ENCODE assay signal across 17 cellular contexts in the genomic region with DNA sequence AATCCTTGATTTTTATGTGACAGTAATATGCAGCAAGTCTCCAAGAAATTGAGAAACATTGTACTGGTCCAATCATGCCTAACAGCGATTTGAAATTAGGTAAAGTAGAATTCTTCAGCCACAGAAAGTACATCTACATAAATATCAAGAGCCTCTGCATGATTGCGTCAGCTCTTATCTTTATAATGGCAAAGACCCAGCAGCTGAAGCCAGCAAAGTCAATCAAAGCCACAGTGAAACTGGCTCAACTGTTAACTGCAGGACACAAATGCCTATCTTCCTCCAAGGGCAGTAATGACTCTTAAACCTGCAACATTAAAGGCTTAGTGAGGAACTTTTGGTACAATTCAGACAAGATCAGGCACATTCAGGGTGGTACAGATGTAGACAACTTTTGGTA.
DNase-seq lines count a peak whose midpoint lies in the region; ATAC-seq and TF ChIP-seq lines count a peak whose summit lies in the region.
"Had no signal": no experiment of that assay in that cellular context is flagged by ENCODE, and none has a peak within 500 bp of the region (broad histone marks: within the 10 kb centered on the region; RNA-seq: fewer than 3 reads in every experiment).

No MANE protein-coding gene starts in this region.

- H2AFZ ChIP-seq in fibroblast of lung (ENCODE audit: low read length) = no peak overlapping the region

- H3K4me2 ChIP-seq in fibroblast of lung (ENCODE audit: extremely low read depth, insufficient read depth, low read length) (no peak overlapping the region), mesendoderm (ENCODE audit: low read length) (no peak overlapping the region)
- H3K4me2 ChIP-seq: BLaER1 had no signal

- H3K9ac ChIP-seq in HUES48 (ENCODE audit: low read depth, low read length) (0 out of 2 replicates have a peak overlapping the region, but pooled peaks have one; percentile 12), fibroblast of lung (ENCODE audit: insufficient read depth, low read length) (no peak overlapping the region), mesendoderm (ENCODE audit: low read length) (no peak overlapping the region)
- H3K9ac ChIP-seq: BLaER1 had no signal

- H3K4me1 ChIP-seq in HUES48 (ENCODE audit: control insufficient read depth, insufficient read depth, low read length) = peaks cover 12% of the 10 kb centered on the region
- no peaks in the 10 kb centered on the region for H3K4me1 ChIP-seq in fibroblast of lung (ENCODE audit: control insufficient read depth, extremely low read depth, insufficient read depth, low read length)
- H3K4me1 ChIP-seq in mesendoderm (ENCODE audit: control insufficient read depth, low read depth, low read length) = no peaks in the 10 kb centered on the region
- H3K4me1 ChIP-seq: BLaER1, upper lobe of right lung had no signal

- H4K5ac ChIP-seq in mesendoderm (ENCODE audit: low read length) = no peak overlapping the region

- H2AK5ac ChIP-seq in mesendoderm (ENCODE audit: low read length) = no peak overlapping the region

- no peak overlapping the region for H2BK120ac ChIP-seq in mesendoderm (ENCODE audit: low read depth, low read length)

- H3K56ac ChIP-seq in mesendoderm (ENCODE audit: low read length) = no peak overlapping the region

- H3K18ac ChIP-seq in mesendoderm (ENCODE audit: low read length) = no peak overlapping the region

- H3K79me2 ChIP-seq in fibroblast of lung (ENCODE audit: control insufficient read depth, insufficient read depth, low read length) (no peaks in the 10 kb centered on the region), mesendoderm (ENCODE audit: control insufficient read depth, insufficient read depth, low read length) (no peaks in the 10 kb centered on the region)

- H2BK15ac ChIP-seq in mesendoderm (replicated peaks; ENCODE audit: low read depth) = no peak overlapping the region

- DNase-seq in LNCaP clone FGC (ENCODE audit: low read depth) = peak; percentile 75
- DNase-seq in fibroblast of lung (ENCODE audit: low read depth in 2 of 2) = peak; percentile 13 to 58
- DNase-seq in mesendoderm = peak; percentile 63
- DNase-seq in mesenteric fat pad (ENCODE audit: low spot score) = no peak
- DNase-seq: activated naive CD4-positive, alpha-beta T cell treated with Interleukin-2 at 50 U/mL for 16 hours; central memory CD4-positive, alpha-beta T cell; DMS79; MG63; natural killer cell; right cardiac atrium; upper lobe of right lung had no signal

- ATAC-seq in HG02970 (IDR thresholded peaks at IDR 0.05; ENCODE audit: low FRiP score, unreplicated experiment) (no peak), GM19035 (IDR thresholded peaks at IDR 0.05; ENCODE audit: unreplicated experiment) (no peak), GM18502 (IDR thresholded peaks at IDR 0.05; ENCODE audit: poor library complexity, unreplicated experiment) (no peak)
- ATAC-seq: natural killer cell; stimulated activated effector memory CD8-positive, alpha-beta T cell treated with anti-CD3 and anti-CD28 coated beads, Interleukin-12 subunit alpha, Interleukin-12 subunit beta, amount 100 ng/mL, for 72 hours; upper lobe of right lung had no signal

- H3K79me1 ChIP-seq in mesendoderm (ENCODE audit: low read length) = no peaks in the 10 kb centered on the region

- TF ChIP-seq CTCF in LNCaP clone FGC (IDR thresholded peaks at IDR 0.05; ENCODE audit: control insufficient read depth, extremely low read depth, insufficient read depth) (no peak), fibroblast of lung (conservative IDR thresholded peaks at IDR 0.05 in 1 of 2, IDR thresholded peaks at IDR 0.05 in 1 of 2; ENCODE audit: low read depth in 1 of 2, low read length in 2 of 2) (no peak)

- no peak overlapping the region for H3K23ac ChIP-seq in mesendoderm (ENCODE audit: low read length)

- H3K4me3 ChIP-seq in HUES48 (ENCODE audit: low read depth, low read length) = no peak overlapping the region
- no peak overlapping the region for H3K4me3 ChIP-seq in LNCaP clone FGC (ENCODE audit: low read depth, low read length)
- no peak overlapping the region for H3K4me3 ChIP-seq in fibroblast of lung (replicated peaks in 1 of 4; ENCODE audit: control extremely low read depth in 1 of 4, insufficient read depth in 1 of 4, low read depth in 3 of 4, low read length in 4 of 4)
- no peak overlapping the region for H3K4me3 ChIP-seq in mesendoderm (ENCODE audit: low read length)
- H3K4me3 ChIP-seq: BLaER1, MG63, upper lobe of right lung had no signal

- H3K4ac ChIP-seq in mesendoderm (ENCODE audit: low read depth, low read length) = no peak overlapping the region

- H3K27ac ChIP-seq in HUES48 (ENCODE audit: low read depth, low read length) (peak overlapping the region; percentile 57), fibroblast of lung (ENCODE audit: insufficient read depth, low read length) (no peak overlapping the region), mesendoderm (ENCODE audit: low read depth, low read length) (no peak overlapping the region)
- H3K27ac ChIP-seq: BLaER1, upper lobe of right lung had no signal

- no peaks in the 10 kb centered on the region for H3K27me3 ChIP-seq in HUES48 (ENCODE audit: control insufficient read depth, insufficient read depth, low read length)
- no peaks in the 10 kb centered on the region for H3K27me3 ChIP-seq in fibroblast of lung (ENCODE audit: control insufficient read depth, insufficient read depth, low read length)
- H3K27me3 ChIP-seq in mesendoderm (ENCODE audit: insufficient read depth, low read length, poor library complexity) = no peaks in the 10 kb centered on the region
- H3K27me3 ChIP-seq: BLaER1, MG63, upper lobe of right lung had no signal

- no peak overlapping the region for H2BK5ac ChIP-seq in mesendoderm (ENCODE audit: low read length)

- no peak overlapping the region for H4K8ac ChIP-seq in mesendoderm (ENCODE audit: low read depth, low read length)

- no CpG with 5 or more reads among the region's 2 CpGs for WGBS in mesendoderm (ENCODE audit: extremely low coverage, insufficient coverage, low lambda C conversion rate)

- no peaks in the 10 kb centered on the region for H3K9me3 ChIP-seq in HUES48 (ENCODE audit: control insufficient read depth, insufficient read depth, low read length)
- no peaks in the 10 kb centered on the region for H3K9me3 ChIP-seq in fibroblast of lung (ENCODE audit: control insufficient read depth, insufficient read depth, low read depth, low read length)
- H3K9me3 ChIP-seq: BLaER1, MG63, upper lobe of right lung had no signal

- no peaks in the 10 kb centered on the region for H4K20me1 ChIP-seq in fibroblast of lung (ENCODE audit: control insufficient read depth, extremely low read depth, insufficient read depth, low read length)
- H4K20me1 ChIP-seq: BLaER1 had no signal

- H3K36me3 ChIP-seq in HUES48 (ENCODE audit: control insufficient read depth, insufficient read depth, low read length) (no peaks in the 10 kb centered on the region), fibroblast of lung (ENCODE audit: control insufficient read depth, insufficient read depth, low read length) (no peaks in the 10 kb centered on the region), mesendoderm (ENCODE audit: control insufficient read depth, insufficient read depth, low read length) (no peaks in the 10 kb centered on the region)
- H3K36me3 ChIP-seq: BLaER1, MG63, upper lobe of right lung had no signal
